In genomic region chr13:23608704-23609413, GRCh38 we compare ENCODE assay signal across 8 cellular contexts. TPM values are rescaled to one million over a fixed set of nuclear protein-coding genes. Genes with fewer than 3 reads are reported as not detected.
A peak's percentile ranks its signal among the peaks of the same experiment; 100 is the strongest.
DNase-seq lines count a peak whose midpoint lies in the region; TF ChIP-seq lines count a peak whose summit lies in the region.

No MANE protein-coding gene starts in this region.

- peaks cover 18% of the 10 kb centered on the region for H3K4me1 ChIP-seq in mononuclear cell (ENCODE audit: insufficient read depth, low read length)

- no peak for DNase-seq in AG09309 (ENCODE audit: low read depth)
- peak; percentile 75 for DNase-seq in HFF-Myc (ENCODE audit: extremely low read depth, low read depth)
- no peak for DNase-seq in coronary artery (ENCODE audit: low spot score)
- DNase-seq in D341Med (ENCODE audit: low spot score), result no peak
- DNase-seq in central memory CD4-positive, alpha-beta T cell, result no peak
- no peak for DNase-seq in NCI-H1105 treated with DMSO at 0.1 percent for 48 hours (lab: John Stamatoyannopoulos, UW)
- no peak for DNase-seq in H7

- peak overlapping the region in 1 of 2 donors; percentile 62 for H3K27ac ChIP-seq in coronary artery

- H3K27me3 ChIP-seq in mononuclear cell (ENCODE audit: insufficient read depth, low read length) (no peaks in the 10 kb centered on the region), H7 (ENCODE audit: control insufficient read depth, insufficient read depth, low read length) (no peaks in the 10 kb centered on the region)

- H3K9me3 ChIP-seq in mononuclear cell (ENCODE audit: low read depth, low read length), result no peaks in the 10 kb centered on the region

- H3K4me3 ChIP-seq in AG09309 (ENCODE audit: control insufficient read depth, low read depth, low read length) (peak overlapping the region; percentile 17), HFF-Myc (replicated peaks; ENCODE audit: low read depth, low read length) (peak overlapping the region; percentile 3; the same call in 1 of the 2 replicates), coronary artery (peak overlapping the region; percentile 36), mononuclear cell (ENCODE audit: low read length) (peak overlapping the region; percentile 6), H7 (ENCODE audit: insufficient read depth, low read depth, low read length) (no peak overlapping the region)

- no peaks in the 10 kb centered on the region for H3K36me3 ChIP-seq in H7 (replicated peaks; ENCODE audit: control insufficient read depth, insufficient read depth, low read length)

- no peak for TF ChIP-seq CTCF in AG09309 (IDR thresholded peaks at IDR 0.05; ENCODE audit: control insufficient read depth, insufficient read depth, low read depth, low read length, missing control alignments)
- TF ChIP-seq CTCF in HFF-Myc (IDR thresholded peaks at IDR 0.05; ENCODE audit: low read depth, low read length, missing control alignments), result no peak
- no peak for TF ChIP-seq CTCF in coronary artery (IDR thresholded peaks at IDR 0.05)

RNA-seq across cellular contexts. Expression of gene TNFRSF19, which starts 38.6 kb away (rescaled TPM):
- 0.21 TPM for total RNA-seq in mononuclear cell
- 0.22 and 0.31 TPM in 2 replicates for total RNA-seq in H7 (2014; rRNA removed; shearing (Covaris generic))
